Comparison of ENCODE assay signal across 11 cellular contexts in genomic region chr16:23999663-24000062, GRCh38.
A peak's percentile ranks its signal among the peaks of the same experiment; 100 is the strongest.
DNase-seq lines count a peak whose midpoint lies in the region; ATAC-seq and TF ChIP-seq lines count a peak whose summit lies in the region.
"Had no signal": no experiment of that assay in that cellular context is flagged by ENCODE, and none has a peak within 500 bp of the region (broad histone marks: within the 10 kb centered on the region; RNA-seq: fewer than 3 reads in every experiment).

No MANE protein-coding gene starts in this region.

- POLR2A ChIA-PET in activated CD4-positive, alpha-beta T cell treated with anti-CD3 and anti-CD28 coated beads for 36 hours (lab: Charles Lee) = interaction anchor here (0.8 to 1.0 kb wide), 2 partner anchors 11 to 50 kb away, joined by 3 read pairs; no protein-coding TSS in a partner anchor

- CTCF ChIA-PET in activated CD4-positive, alpha-beta T cell treated with anti-CD3 and anti-CD28 coated beads for 36 hours (lab: Charles Lee) = interaction anchor here (1.0 to 3.6 kb wide), 6 partner anchors 9 to 268 kb away, joined by 3 to 16 read pairs (median 4); no protein-coding TSS in a partner anchor

- H3K4me1 Mint-ChIP-seq in activated CD4-positive, alpha-beta T cell treated with anti-CD3 and anti-CD28 coated beads for 36 hours = peaks cover 20% of the 10 kb centered on the region
- H3K4me1 Mint-ChIP-seq in activated T-helper 17 cell treated with anti-CD3 and anti-CD28 coated beads, Interleukin-2, amount 50 U/mL, for 72 hours = peaks cover 32% of the 10 kb centered on the region
- no peaks in the 10 kb centered on the region for H3K4me1 Mint-ChIP-seq in neural progenitor cell

- no peak overlapping the region for H3K9ac ChIP-seq in neural progenitor cell

- no peaks in the 10 kb centered on the region for H3K36me3 ChIP-seq in neural progenitor cell

- H3K4me3 ChIP-seq in neural progenitor cell = no peak overlapping the region

- no peaks in the 10 kb centered on the region for H3F3A ChIP-seq in neural progenitor cell (ENCODE audit: low read depth)

- H3K4me2 ChIP-seq in neural progenitor cell = no peak overlapping the region

- no peaks in the 10 kb centered on the region for H3K27me3 Mint-ChIP-seq in activated CD4-positive, alpha-beta T cell treated with anti-CD3 and anti-CD28 coated beads for 36 hours
- no peaks in the 10 kb centered on the region for H3K27me3 Mint-ChIP-seq in activated T-helper 17 cell treated with anti-CD3 and anti-CD28 coated beads, Interleukin-2, amount 50 U/mL, for 72 hours
- no peaks in the 10 kb centered on the region for H3K27me3 Mint-ChIP-seq in neural progenitor cell (ENCODE audit: insufficient read depth, low read depth)

- ATAC-seq in activated CD4-positive, alpha-beta T cell treated with anti-CD3 and anti-CD28 coated beads for 36 hours = peak; percentile 98
- ATAC-seq in HG02798 (IDR thresholded peaks at IDR 0.05; ENCODE audit: poor library complexity, unreplicated experiment) = peak; percentile 84
- peak; percentile 99 for ATAC-seq in activated T-helper 17 cell treated with anti-CD3 and anti-CD28 coated beads, Interleukin-2, amount 50 U/mL, for 72 hours (replicated peaks)

- H3K36me3 Mint-ChIP-seq in activated CD4-positive, alpha-beta T cell treated with anti-CD3 and anti-CD28 coated beads for 36 hours (ENCODE audit: low read depth) = peaks cover 8% of the 10 kb centered on the region
- peaks cover 15% of the 10 kb centered on the region for H3K36me3 Mint-ChIP-seq in activated T-helper 17 cell treated with anti-CD3 and anti-CD28 coated beads, Interleukin-2, amount 50 U/mL, for 72 hours (ENCODE audit: low read depth)
- H3K36me3 Mint-ChIP-seq in neural progenitor cell = no peaks in the 10 kb centered on the region

- no peaks in the 10 kb centered on the region for H3K9me3 Mint-ChIP-seq in activated CD4-positive, alpha-beta T cell treated with anti-CD3 and anti-CD28 coated beads for 36 hours (ENCODE audit: low read depth)
- H3K9me3 Mint-ChIP-seq in activated T-helper 17 cell treated with anti-CD3 and anti-CD28 coated beads, Interleukin-2, amount 50 U/mL, for 72 hours = no peaks in the 10 kb centered on the region
- no peaks in the 10 kb centered on the region for H3K9me3 Mint-ChIP-seq in neural progenitor cell

- H3K27ac Mint-ChIP-seq in activated CD4-positive, alpha-beta T cell treated with anti-CD3 and anti-CD28 coated beads for 36 hours = peak overlapping the region; percentile 44
- peak overlapping the region; percentile 73 for H3K27ac Mint-ChIP-seq in activated T-helper 17 cell treated with anti-CD3 and anti-CD28 coated beads, Interleukin-2, amount 50 U/mL, for 72 hours
- H3K27ac Mint-ChIP-seq in neural progenitor cell = no peak overlapping the region

- peak; percentile 85 for DNase-seq in activated CD4-positive, alpha-beta T cell treated with anti-CD3 and anti-CD28 coated beads for 36 hours
- no peak for DNase-seq in activated CD4-positive, alpha-beta T cell treated with anti-CD3 and anti-CD28 coated beads for 4 hours
- peak; percentile 53 to 67 for DNase-seq in stimulated activated CD8-positive, alpha-beta memory T cell treated with anti-CD3 and anti-CD28 coated beads, Interleukin-2, amount 100 ng/mL, for 48 hours (ENCODE audit: low read depth in 2 of 2)
- DNase-seq in NCI-H1048 (lab: John Stamatoyannopoulos, UW) (no peak), head of caudate nucleus (no peak), neural progenitor cell (ENCODE audit: low spot score) (no peak)
- DNase-seq: DMS153, kidney glomerular epithelial cell had no signal

- H3K27ac ChIP-seq in neural progenitor cell = no peak overlapping the region
- H3K27ac ChIP-seq: VCaP had no signal

- intact Hi-C loops in activated CD4-positive, alpha-beta T cell treated with anti-CD3 and anti-CD28 coated beads for 36 hours (cut with DNase I, micrococcal nuclease) = loop anchor here (1.0 to 5.0 kb wide), 4 partner anchors 17 to 77 kb away; no protein-coding TSS in a partner anchor
- intact Hi-C loops in head of caudate nucleus (cut with DNase I) = no loop called here

- no peaks in the 10 kb centered on the region for H4K20me1 ChIP-seq in neural progenitor cell (ENCODE audit: low read depth)

- H3K79me2 ChIP-seq in neural progenitor cell (ENCODE audit: low read depth) = no peaks in the 10 kb centered on the region

- no peaks in the 10 kb centered on the region for H3K4me1 ChIP-seq in neural progenitor cell

- H2AFZ ChIP-seq in neural progenitor cell (replicated peaks) = no peak overlapping the region

- no peaks in the 10 kb centered on the region for H3K27me3 ChIP-seq in neural progenitor cell

- no peaks in the 10 kb centered on the region for H3K9me3 ChIP-seq in neural progenitor cell (ENCODE audit: low read depth)

- no peak overlapping the region for H3K4me3 Mint-ChIP-seq in activated CD4-positive, alpha-beta T cell treated with anti-CD3 and anti-CD28 coated beads for 36 hours
- peak overlapping the region; percentile 62 for H3K4me3 Mint-ChIP-seq in activated T-helper 17 cell treated with anti-CD3 and anti-CD28 coated beads, Interleukin-2, amount 50 U/mL, for 72 hours
- H3K4me3 Mint-ChIP-seq in neural progenitor cell = no peak overlapping the region

- TF ChIP-seq CTCF in neural progenitor cell (IDR thresholded peaks at IDR 0.05) = no peak

Comparison
In these comparisons a context has a peak if more than half of its experiments do, and no peak if none do; other contexts are left out.
1. DNase-seq: peak in activated CD4-positive, alpha-beta T cell treated with anti-CD3 and anti-CD28 coated beads for 36 hours (single experiment) and stimulated activated CD8-positive, alpha-beta memory T cell treated with anti-CD3 and anti-CD28 coated beads, Interleukin-2, amount 100 ng/mL, for 48 hours (2 of 2); none in activated CD4-positive, alpha-beta T cell treated with anti-CD3 and anti-CD28 coated beads for 4 hours (0 of 2), NCI-H1048 (single experiment), head of caudate nucleus (0 of 42) and neural progenitor cell (single experiment).
2. Peak in every context shown above with its lines, with median percentiles within 50 percentile points of each other: ATAC-seq.